8 cellular contexts compared by ENCODE assay signal in the genomic region with DNA sequence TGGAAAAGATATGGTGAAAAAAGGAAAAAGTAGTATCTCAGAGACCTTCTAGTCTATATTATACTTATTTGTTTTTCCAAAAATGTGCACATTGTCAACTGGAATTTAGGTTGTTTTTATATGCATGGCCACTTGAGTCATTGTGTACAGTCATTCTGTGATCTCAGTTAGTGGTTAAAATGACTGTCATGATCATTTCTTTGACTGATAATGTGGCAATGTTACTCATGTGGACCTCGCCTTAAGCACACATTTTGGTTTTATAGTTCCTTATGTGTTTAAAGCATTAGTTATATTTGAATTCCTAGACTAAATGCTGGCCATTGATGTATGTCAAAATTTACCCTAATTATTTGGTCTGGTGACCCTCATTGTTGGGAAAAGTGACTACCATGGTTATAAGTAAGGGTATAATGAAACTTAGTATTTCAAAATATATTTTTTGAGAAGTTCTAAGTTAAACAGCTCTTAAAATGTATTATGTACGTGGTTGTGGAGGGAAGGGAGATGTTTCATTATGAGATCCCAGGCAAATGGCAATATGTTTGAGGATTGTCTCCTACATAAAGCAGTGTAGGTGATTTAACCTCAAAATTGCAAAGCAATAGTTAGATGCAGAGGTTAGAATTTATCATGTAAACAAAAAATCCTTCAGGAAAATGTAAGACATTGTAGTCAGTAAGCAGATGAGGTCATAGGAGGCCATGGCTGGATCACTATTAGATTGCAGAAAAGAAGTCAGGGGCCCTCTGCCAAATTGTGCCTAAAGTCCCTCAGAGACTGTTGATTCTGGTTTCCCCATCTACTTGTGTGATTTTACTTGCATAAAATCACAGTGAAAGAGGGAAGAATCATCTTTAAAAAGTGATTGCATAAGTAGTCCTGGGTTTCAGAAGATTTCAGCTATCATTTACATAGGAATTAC. TPM values are rescaled to one million over a fixed set of nuclear protein-coding genes. Genes with fewer than 3 reads are reported as not detected.
A peak's percentile ranks its signal among the peaks of the same experiment; 100 is the strongest.
DNase-seq lines count a peak whose midpoint lies in the region; ATAC-seq, FAIRE-seq and TF ChIP-seq lines count a peak whose summit lies in the region.

No MANE protein-coding gene starts in this region.

- H3K4me2 ChIP-seq in astrocyte (ENCODE audit: low read length): peak overlapping the region; percentile 70

- H2AFZ ChIP-seq in astrocyte (ENCODE audit: low read depth, low read length): no peak overlapping the region

- H3K27me3 Mint-ChIP-seq in astrocyte (ENCODE audit: low read depth, unreplicated experiment): no peaks in the 10 kb centered on the region

- H3K79me2 ChIP-seq in astrocyte (ENCODE audit: insufficient read depth, low read length): no peaks in the 10 kb centered on the region

- peak overlapping the region; percentile 32 for H3K4me3 Mint-ChIP-seq in astrocyte (ENCODE audit: unreplicated experiment)

- peaks cover 7% of the 10 kb centered on the region for H3K4me1 Mint-ChIP-seq in astrocyte (ENCODE audit: low read depth, unreplicated experiment)

- peaks cover 15% of the 10 kb centered on the region for H3K4me1 ChIP-seq in astrocyte (ENCODE audit: insufficient read depth, low read length)

- FAIRE-seq in astrocyte (lab: Jason Lieb, UNC): peak; percentile 71

- H3K4me3 ChIP-seq in astrocyte (ENCODE audit: insufficient read depth, low read depth, low read length): no peak overlapping the region

- H3K27me3 ChIP-seq in astrocyte (ENCODE audit: insufficient read depth, low read length): no peaks in the 10 kb centered on the region

- H3K36me3 ChIP-seq in astrocyte (ENCODE audit: insufficient read depth, low read length): peaks cover 6% of the 10 kb centered on the region

- peak overlapping the region; percentile 82 for H3K27ac ChIP-seq in astrocyte (ENCODE audit: low read depth, low read length)

- peak overlapping the region; percentile 60 for H3K27ac Mint-ChIP-seq in astrocyte (ENCODE audit: unreplicated experiment)

- TF ChIP-seq CTCF in astrocyte (IDR thresholded peaks at IDR 0.05; ENCODE audit: insufficient read depth, low read depth, low read length): no peak

- ATAC-seq in GM19328 (IDR thresholded peaks at IDR 0.05; ENCODE audit: unreplicated experiment) (peak; percentile 80), HG03196 (IDR thresholded peaks at IDR 0.05; ENCODE audit: unreplicated experiment) (peak; percentile 74)

- no peaks in the 10 kb centered on the region for H3K9me3 ChIP-seq in astrocyte (ENCODE audit: insufficient read depth, low read depth, low read length)

- DNase-seq in AG08396 (ENCODE audit: low spot score) (peak; percentile 50), astrocyte (ENCODE audit: low read depth) (peak; percentile 81), NCI-H187 (lab: John Stamatoyannopoulos, UW) (no peak), hypothalamus (lab: John Stamatoyannopoulos, UW) (no peak)
- DNase-seq in activated naive CD4-positive, alpha-beta T cell treated with anti-CD3 and anti-CD28 coated beads, Interleukin-2, amount 50 U/mL, for 16 hours: no peak
- no peak for DNase-seq in NK-92 treated with Interleukin-12 subunit alpha and Interleukin-12 subunit beta, amount 100 ng/mL, for 24 hours (lab: John Stamatoyannopoulos, UW)

- H3K36me3 Mint-ChIP-seq in astrocyte (ENCODE audit: low read depth, unreplicated experiment): peaks cover 11% of the 10 kb centered on the region

- H4K20me1 ChIP-seq in astrocyte (ENCODE audit: insufficient read depth, low read length): no peaks in the 10 kb centered on the region

- H3K9ac ChIP-seq in astrocyte (ENCODE audit: low read length): peak overlapping the region; percentile 54

- no peaks in the 10 kb centered on the region for H3K9me3 Mint-ChIP-seq in astrocyte (ENCODE audit: unreplicated experiment)

RNA-seq across cellular contexts. Expression of gene PNMA1, which starts 17.5 kb away (rescaled TPM):
- 67.4 and 74.3 TPM in 2 replicates for total RNA-seq in astrocyte

RNA-seq across cellular contexts. Expression of gene DNAL1, which starts 51.9 kb away (rescaled TPM):
- 24.9 and 27.4 TPM in 2 replicates for total RNA-seq in astrocyte

Comparison
In these comparisons a context has a peak if more than half of its experiments do, and no peak if none do; other contexts are left out.
1. DNase-seq: peak in AG08396 (single experiment) and astrocyte (single experiment); none in NCI-H187 (0 of 2), hypothalamus (0 of 51), activated naive CD4-positive, alpha-beta T cell treated with anti-CD3 and anti-CD28 coated beads, Interleukin-2, amount 50 U/mL, for 16 hours (single experiment) and NK-92 treated with Interleukin-12 subunit alpha and Interleukin-12 subunit beta, amount 100 ng/mL, for 24 hours (single experiment).